Comparison of ENCODE assay signal across 10 cellular contexts in genomic region chr14:91395466-91395865, GRCh38. TPM values are rescaled to one million over a fixed set of nuclear protein-coding genes. Genes with fewer than 3 reads are reported as not detected.
DNase-seq lines count a peak whose midpoint lies in the region; ATAC-seq and TF ChIP-seq lines count a peak whose summit lies in the region.
"Had no signal": no experiment of that assay in that cellular context is flagged by ENCODE, and none has a peak within 500 bp of the region (broad histone marks: within the 10 kb centered on the region; RNA-seq: fewer than 3 reads in every experiment).

No MANE protein-coding gene starts in this region.

- intact Hi-C loops in activated T-helper 2 cell treated with anti-CD3 and anti-CD28 coated beads, Interferon-gamma antibody, Interleukin-2, Interleukin-4, amounts not matched to agents 10 μg/mL and 5 μg/mL and 100 μg/mL, durations not matched to agents 14 hours and 24 hours and 36 hours (cut with micrococcal nuclease) = no loop called here
- intact Hi-C loops in transverse colon (cut with DNase I; ENCODE audit: low total_unique reads) = no loop called here

- H3K27me3 Mint-ChIP-seq in activated T-cell treated with anti-CD3 and anti-CD28 coated beads, Interleukin-2, amount 50 U/mL, for 72 hours (ENCODE audit: low read depth) = no peaks in the 10 kb centered on the region
- H3K27me3 Mint-ChIP-seq in activated T-helper 2 cell treated with anti-CD3 and anti-CD28 coated beads, Interferon-gamma antibody, Interleukin-2, Interleukin-4, amounts not matched to agents 10 μg/mL and 5 μg/mL and 100 μg/mL, durations not matched to agents 14 hours and 24 hours and 36 hours (ENCODE audit: low read depth) = no peaks in the 10 kb centered on the region

- H3K4me3 ChIP-seq in iPS-20b (ENCODE audit: low read length) (peak overlapping the region; percentile 12; the same call in 1 of the 2 replicates), transverse colon (no peak overlapping the region)
- H3K4me3 ChIP-seq: smooth muscle cell had no signal

- no peak for ATAC-seq in activated T-cell treated with anti-CD3 and anti-CD28 coated beads, Interleukin-2, amount 50 U/mL, for 72 hours (replicated peaks in 1 of 2)
- ATAC-seq in GM21447 (IDR thresholded peaks at IDR 0.05; ENCODE audit: unreplicated experiment) (no peak), HG02840 (IDR thresholded peaks at IDR 0.05; ENCODE audit: low FRiP score, unreplicated experiment) (no peak)

- DNase-seq in activated T-cell treated with anti-CD3 and anti-CD28 coated beads, Interleukin-2, amount 50 U/mL, for 72 hours = no peak
- DNase-seq in activated T-cell treated with anti-CD3 and anti-CD28 coated beads for 4 hours (no peak), transverse colon (no peak), NCI-H2227 (lab: John Stamatoyannopoulos, UW; ENCODE audit: unreplicated experiment) (no peak)
- DNase-seq in activated T-helper 2 cell treated with anti-CD3 and anti-CD28 coated beads, Interferon-gamma antibody, Interleukin-2, Interleukin-4, amounts not matched to agents 10 μg/mL and 5 μg/mL and 100 μg/mL, durations not matched to agents 14 hours and 24 hours and 36 hours (ENCODE audit: low spot score) = no peak
- DNase-seq: activated CD8-positive, alpha-beta memory T cell treated with anti-CD3 and anti-CD28 coated beads, Interleukin-2, amount 50 U/mL, for 4 hours had no signal

- peak overlapping the region; percentile 12 for H3K27ac ChIP-seq in iPS-20b (ENCODE audit: low read length)
- H3K27ac ChIP-seq in transverse colon = peak overlapping the region; percentile 80 to 85 (median 84)

- in situ Hi-C loops in transverse colon (cut with MboI; ENCODE audit: low pct_ligation_motif_present in 1 of 4, low pct_unique_long_range_greater_than_20kb in 1 of 4, low sequenced_read_pairs in 3 of 4) = no loop called here

- H3K4me3 Mint-ChIP-seq in activated T-cell treated with anti-CD3 and anti-CD28 coated beads, Interleukin-2, amount 50 U/mL, for 72 hours = peak overlapping the region; percentile 87 to 99
- H3K4me3 Mint-ChIP-seq in activated T-helper 2 cell treated with anti-CD3 and anti-CD28 coated beads, Interferon-gamma antibody, Interleukin-2, Interleukin-4, amounts not matched to agents 10 μg/mL and 5 μg/mL and 100 μg/mL, durations not matched to agents 14 hours and 24 hours and 36 hours (ENCODE audit: low read depth) = peak overlapping the region; percentile 1

- peak overlapping the region; percentile 49; the same call in 1 of the 2 replicates for H3K9ac ChIP-seq in iPS-20b (ENCODE audit: low read depth, low read length)

- 91 to 100% methylated on average over 1 to 5 of the region's 5 CpGs for WGBS in transverse colon (ENCODE audit: low coverage in 1 of 2), 2 donors

- H3K9me3 ChIP-seq in iPS-20b (ENCODE audit: insufficient read depth, low read depth, low read length) = no peaks in the 10 kb centered on the region
- H3K9me3 ChIP-seq in transverse colon = no peaks in the 10 kb centered on the region

- H3K36me3 ChIP-seq in iPS-20b (ENCODE audit: insufficient read depth, low read depth, low read length) (no peaks in the 10 kb centered on the region), transverse colon (no peaks in the 10 kb centered on the region)

- H3K4me1 Mint-ChIP-seq in activated T-cell treated with anti-CD3 and anti-CD28 coated beads, Interleukin-2, amount 50 U/mL, for 72 hours (ENCODE audit: low read depth) = peaks cover 98% of the 10 kb centered on the region
- H3K4me1 Mint-ChIP-seq in activated T-helper 2 cell treated with anti-CD3 and anti-CD28 coated beads, Interferon-gamma antibody, Interleukin-2, Interleukin-4, amounts not matched to agents 10 μg/mL and 5 μg/mL and 100 μg/mL, durations not matched to agents 14 hours and 24 hours and 36 hours (ENCODE audit: low read depth) = peaks cover 76% of the 10 kb centered on the region

- TF ChIP-seq CTCF in transverse colon (IDR thresholded peaks at IDR 0.05) = no peak

- H3K36me3 Mint-ChIP-seq in activated T-cell treated with anti-CD3 and anti-CD28 coated beads, Interleukin-2, amount 50 U/mL, for 72 hours (ENCODE audit: insufficient read depth in 2 of 2) = peaks cover 7 to 17% of the 10 kb centered on the region in 2 donors
- H3K36me3 Mint-ChIP-seq in activated T-helper 2 cell treated with anti-CD3 and anti-CD28 coated beads, Interferon-gamma antibody, Interleukin-2, Interleukin-4, amounts not matched to agents 10 μg/mL and 5 μg/mL and 100 μg/mL, durations not matched to agents 14 hours and 24 hours and 36 hours (ENCODE audit: low read depth) = peaks cover 42% of the 10 kb centered on the region

- H3K27ac Mint-ChIP-seq in activated T-cell treated with anti-CD3 and anti-CD28 coated beads, Interleukin-2, amount 50 U/mL, for 72 hours = peak overlapping the region; percentile 87
- H3K27ac Mint-ChIP-seq in activated T-helper 2 cell treated with anti-CD3 and anti-CD28 coated beads, Interferon-gamma antibody, Interleukin-2, Interleukin-4, amounts not matched to agents 10 μg/mL and 5 μg/mL and 100 μg/mL, durations not matched to agents 14 hours and 24 hours and 36 hours = peak overlapping the region; percentile 53

- no peaks in the 10 kb centered on the region for H3K9me3 Mint-ChIP-seq in activated T-cell treated with anti-CD3 and anti-CD28 coated beads, Interleukin-2, amount 50 U/mL, for 72 hours
- H3K9me3 Mint-ChIP-seq in activated T-helper 2 cell treated with anti-CD3 and anti-CD28 coated beads, Interferon-gamma antibody, Interleukin-2, Interleukin-4, amounts not matched to agents 10 μg/mL and 5 μg/mL and 100 μg/mL, durations not matched to agents 14 hours and 24 hours and 36 hours = no peaks in the 10 kb centered on the region

- H3K27me3 ChIP-seq in iPS-20b (ENCODE audit: insufficient read depth, low read length) (no peaks in the 10 kb centered on the region), transverse colon (no peaks in the 10 kb centered on the region)

- no peak for TF ChIP-seq EP300 in transverse colon (IDR thresholded peaks at IDR 0.05; ENCODE audit: low read depth)

- no peak for TF ChIP-seq POLR2A in transverse colon (IDR thresholded peaks at IDR 0.05)

- peaks cover 64% of the 10 kb centered on the region for H3K4me1 ChIP-seq in iPS-20b (ENCODE audit: insufficient read depth, low read length)
- peaks cover 12 to 60% (median 43%) of the 10 kb centered on the region in 4 donors for H3K4me1 ChIP-seq in transverse colon

RNA-seq across cellular contexts. Expression of gene CCDC88C, which starts 22.2 kb away (rescaled TPM):
- 100 to 1,000 TPM; 103 to 111 TPM for total RNA-seq in activated T-cell treated with anti-CD3 and anti-CD28 coated beads, Interleukin-2, amount 50 U/mL, for 72 hours
- 95.3 and 100 TPM in 2 replicates for total RNA-seq in activated T-helper 2 cell treated with anti-CD3 and anti-CD28 coated beads, Interferon-gamma antibody, Interleukin-2, Interleukin-4, amounts not matched to agents 10 μg/mL and 5 μg/mL and 100 μg/mL, durations not matched to agents 14 hours and 24 hours and 36 hours
- total RNA-seq in transverse colon = 100 to 1,000 TPM in 1 of 4 donors, 10 to 100 TPM in 3; 29.5 to 171 (median 60.3) TPM
